8 cellular contexts compared by ENCODE assay signal in the genomic region with DNA sequence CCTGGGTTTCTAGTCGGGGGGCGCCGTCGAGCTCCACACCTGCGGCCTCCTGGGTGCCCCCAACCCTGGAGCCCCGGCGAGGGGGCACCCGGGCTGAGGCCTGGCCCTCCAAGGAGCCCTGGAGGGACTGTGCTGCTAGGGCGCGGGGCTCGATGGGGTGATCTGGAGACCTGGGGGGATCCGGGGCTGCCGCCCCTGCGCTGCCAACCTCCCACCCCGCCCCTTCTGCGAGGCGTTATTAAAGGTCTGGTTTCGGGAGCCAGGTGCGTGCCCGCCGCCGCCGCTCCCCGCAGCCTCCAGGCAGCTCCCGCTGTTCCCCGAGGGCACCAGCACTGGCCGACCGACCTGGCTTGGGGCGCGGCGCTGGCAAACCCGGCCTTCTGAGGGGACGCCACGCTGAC. TPM values are rescaled to one million over a fixed set of nuclear protein-coding genes. Genes with fewer than 3 reads are reported as not detected.
DNase-seq lines count a peak whose midpoint lies in the region; ATAC-seq and TF ChIP-seq lines count a peak whose summit lies in the region.

No MANE protein-coding gene starts in this region.

- DNase-seq in GM23248 (peak; percentile 57), SK-N-SH (no peak), glutamatergic neuron (no peak), NCI-H1930 (lab: John Stamatoyannopoulos, UW) (no peak), NCI-H2171 treated with DMSO at 0.1 percent for 48 hours (lab: John Stamatoyannopoulos, UW) (no peak), GM13976 (ENCODE audit: low spot score) (no peak)

- 8 to 14% methylated on average over 19 to 22 of the region's 34 CpGs for WGBS in GM23248 (ENCODE audit: low coverage in 1 of 2, low lambda C conversion rate in 2 of 2, missing lambda C conversion rate in 2 of 2), 2 experiments
- WGBS in SK-N-SH (ENCODE audit: low lambda C conversion rate): 64% methylated on average over 8 of the region's 34 CpGs

- peaks cover 7% of the 10 kb centered on the region for H3K36me3 Mint-ChIP-seq in glutamatergic neuron (ENCODE audit: unreplicated experiment)

- POLR2A ChIA-PET in SK-N-SH (lab: Yijun Ruan, JAX): interaction anchor here (0.7 to 1.2 kb wide), 4 partner anchors 31 to 151 kb away, joined by 3 to 4 read pairs (median 4); no protein-coding TSS in a partner anchor

- TF ChIP-seq CTCF in SK-N-SH (IDR thresholded peaks at IDR 0.05): no peak
- TF ChIP-seq CTCF in glutamatergic neuron (IDR thresholded peaks at IDR 0.05; ENCODE audit: partially characterized antibody, unreplicated experiment): no peak
- no peak for TF ChIP-seq CTCF in GM13976 (IDR thresholded peaks at IDR 0.05; ENCODE audit: borderline replicate concordance, control extremely low read depth, extremely low read depth, insufficient read depth, missing control alignments)

- TF ChIP-seq RAD21 in SK-N-SH (IDR thresholded peaks at IDR 0.05; ENCODE audit: low read length): no peak

- H3K79me2 ChIP-seq in GM23248 (ENCODE audit: insufficient read depth) (peaks cover 52% of the 10 kb centered on the region), SK-N-SH (ENCODE audit: insufficient read depth) (peaks cover 44% of the 10 kb centered on the region)

- in situ Hi-C loops in GM23248 (cut with MboI) (loop anchor here (25.0 kb wide), 1 partner anchor 549 kb away; no protein-coding TSS in a partner anchor), GM13976 (cut with MboI; ENCODE audit: low sequenced_read_pairs, unreplicated experiment) (loop anchor here (25.0 kb wide), 1 partner anchor 326 kb away; no protein-coding TSS in a partner anchor)

- H3K4me1 ChIP-seq in GM23248 (ENCODE audit: insufficient read depth): peaks cover 17% of the 10 kb centered on the region
- peaks cover 0 to 34% of the 10 kb centered on the region in 2 experiments; a peak in 1 of 4 replicates for H3K4me1 ChIP-seq in SK-N-SH (ENCODE audit: control insufficient read depth in 1 of 2, insufficient read depth in 2 of 2, low read depth in 1 of 2, low read length in 1 of 2)
- peaks cover 19 to 36% (median 23%) of the 10 kb centered on the region in 3 donors for H3K4me1 ChIP-seq in skeletal muscle tissue (ENCODE audit: control insufficient read depth in 3 of 3, insufficient read depth in 3 of 3, low read length in 3 of 3)

- H3K4me3 ChIP-seq in GM23248: peak overlapping the region; percentile 77
- H3K4me3 ChIP-seq in SK-N-SH (ENCODE audit: low read depth in 2 of 2, low read length in 1 of 2): peak overlapping the region; percentile 78 to 80
- H3K4me3 ChIP-seq in skeletal muscle tissue (ENCODE audit: low read length in 3 of 3): peak overlapping the region; percentile 56 to 81 (median 79)

- peak overlapping the region; percentile 67 for H3K4me3 Mint-ChIP-seq in glutamatergic neuron (ENCODE audit: unreplicated experiment)

- H3K27ac Mint-ChIP-seq in glutamatergic neuron (ENCODE audit: unreplicated experiment): no peak overlapping the region

- H3K27me3 Mint-ChIP-seq in glutamatergic neuron (ENCODE audit: unreplicated experiment): no peaks in the 10 kb centered on the region

- H3K27me3 ChIP-seq in GM23248 (replicated peaks; ENCODE audit: insufficient read depth): no peaks in the 10 kb centered on the region
- no peaks in the 10 kb centered on the region for H3K27me3 ChIP-seq in SK-N-SH (ENCODE audit: insufficient read depth)
- H3K27me3 ChIP-seq in skeletal muscle tissue (ENCODE audit: control insufficient read depth in 3 of 3, insufficient read depth in 3 of 3, low read length in 3 of 3): peaks cover 0 to 3% (median 0%) of the 10 kb centered on the region in 3 donors

- no peak for TF ChIP-seq EP300 in SK-N-SH (IDR thresholded peaks at IDR 0.05; ENCODE audit: borderline replicate concordance in 1 of 2, low read depth in 1 of 2, low read length in 1 of 2)

- peaks cover 12% of the 10 kb centered on the region for H3K9me3 Mint-ChIP-seq in glutamatergic neuron (ENCODE audit: unreplicated experiment)

- peak overlapping the region; percentile 87 for H3K9ac ChIP-seq in GM23248
- H3K9ac ChIP-seq in SK-N-SH: peak overlapping the region; percentile 84
- peak overlapping the region; percentile 54 to 79 (median 61) for H3K9ac ChIP-seq in skeletal muscle tissue (ENCODE audit: low read depth in 1 of 3, low read length in 3 of 3)

- H3K4me2 ChIP-seq in GM23248 (ENCODE audit: unreplicated experiment) (peak overlapping the region; percentile 85), SK-N-SH (peak overlapping the region; percentile 95)

- ATAC-seq in GM18867 (IDR thresholded peaks at IDR 0.05; ENCODE audit: unreplicated experiment): no peak

- H4K20me1 ChIP-seq in GM23248 (ENCODE audit: insufficient read depth) (no peaks in the 10 kb centered on the region), SK-N-SH (ENCODE audit: insufficient read depth) (peaks cover 34% of the 10 kb centered on the region)

- H3K4me1 Mint-ChIP-seq in glutamatergic neuron (ENCODE audit: low read depth, unreplicated experiment): peaks cover 28% of the 10 kb centered on the region

- no peaks in the 10 kb centered on the region for H3K9me2 ChIP-seq in GM23248 (ENCODE audit: insufficient read depth)
- no peaks in the 10 kb centered on the region for H3K9me2 ChIP-seq in SK-N-SH

- H3K9me3 ChIP-seq in GM23248 (ENCODE audit: low read depth): no peaks in the 10 kb centered on the region
- no peaks in the 10 kb centered on the region for H3K9me3 ChIP-seq in SK-N-SH
- H3K9me3 ChIP-seq in skeletal muscle tissue (ENCODE audit: control insufficient read depth in 3 of 3, low read length in 3 of 3): no peaks in the 10 kb centered on the region

- no peak overlapping the region for H2AFZ ChIP-seq in GM23248
- H2AFZ ChIP-seq in SK-N-SH (ENCODE audit: low read depth): no peak overlapping the region

- CTCF ChIA-PET in SK-N-SH (lab: Yijun Ruan, JAX): interaction anchor here (0.9 to 15.7 kb wide), 6 partner anchors 21 to 532 kb away, joined by 3 to 271 read pairs (median 8); no protein-coding TSS in a partner anchor

- H3K36me3 ChIP-seq in GM23248 (ENCODE audit: low read depth) (peaks cover 23% of the 10 kb centered on the region), SK-N-SH (replicated peaks in 1 of 2; ENCODE audit: control insufficient read depth in 1 of 2, insufficient read depth in 2 of 2, low read length in 1 of 2) (peaks cover 19 to 39% of the 10 kb centered on the region in 2 experiments), skeletal muscle tissue (ENCODE audit: control insufficient read depth in 3 of 3, insufficient read depth in 3 of 3, low read length in 3 of 3) (peaks cover 18 to 26% (median 22%) of the 10 kb centered on the region in 3 donors)

- H3K27ac ChIP-seq in GM23248 (no peak overlapping the region), SK-N-SH (ENCODE audit: low read depth in 2 of 2, low read length in 1 of 2) (peak overlapping the region; percentile 47 to 53; a peak in 2 of 4 replicates), skeletal muscle tissue (ENCODE audit: low read depth, low read length) (no peak overlapping the region)

- H3F3A ChIP-seq in GM23248 (ENCODE audit: insufficient read depth) (peaks cover 15% of the 10 kb centered on the region; the same call in 1 of the 2 replicates), SK-N-SH (replicated peaks; ENCODE audit: insufficient read depth) (peaks cover 5% of the 10 kb centered on the region)

TF ChIP-seq in SK-N-SH, 30 proteins besides CTCF, POLR2A, EP300 and RAD21:
- TF ChIP-seq SMC3 (IDR thresholded peaks at IDR 0.05; ENCODE audit: low read depth, low read length): no peak
- TF ChIP-seq TEAD4 (IDR thresholded peaks at IDR 0.05; ENCODE audit: borderline replicate concordance, insufficient read depth): no peak
- TF ChIP-seq POLR2AphosphoS5 (IDR thresholded peaks at IDR 0.05; ENCODE audit: low read depth, low read length): no peak
- no peak for TF ChIP-seq NFIC (IDR thresholded peaks at IDR 0.05; ENCODE audit: borderline replicate concordance)
- TF ChIP-seq, protein P1, sequence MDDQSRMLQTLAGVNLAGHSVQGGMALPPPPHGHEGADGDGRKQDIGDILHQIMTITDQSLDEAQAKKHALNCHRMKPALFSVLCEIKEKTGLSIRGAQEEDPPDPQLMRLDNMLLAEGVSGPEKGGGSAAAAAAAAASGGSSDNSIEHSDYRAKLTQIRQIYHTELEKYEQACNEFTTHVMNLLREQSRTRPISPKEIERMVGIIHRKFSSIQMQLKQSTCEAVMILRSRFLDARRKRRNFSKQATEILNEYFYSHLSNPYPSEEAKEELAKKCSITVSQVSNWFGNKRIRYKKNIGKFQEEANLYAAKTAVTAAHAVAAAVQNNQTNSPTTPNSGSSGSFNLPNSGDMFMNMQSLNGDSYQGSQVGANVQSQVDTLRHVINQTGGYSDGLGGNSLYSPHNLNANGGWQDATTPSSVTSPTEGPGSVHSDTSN (IDR thresholded peaks at IDR 0.05): no peak
- no peak for TF ChIP-seq YY1 (IDR thresholded peaks at IDR 0.05; ENCODE audit: low read depth)
- TF ChIP-seq TAF1 (IDR thresholded peaks at IDR 0.05; ENCODE audit: borderline replicate concordance, low read depth, low read length): no peak

RNA-seq across cellular contexts. Expression of a gene that starts 0.7 kb away (rescaled TPM):
- total RNA-seq in GM23248 (2014; rRNA removed; shearing (Covaris generic)): 48.2 and 54.0 TPM in 2 replicates
- polyA plus RNA-seq in GM23248 (2016; fragmentation: Nextera tagmentation; extraction: Ambion mirVana) (30.1 and 30.9 TPM in 2 replicates), SK-N-SH (2012; rRNA removed) (45.5 and 53.3 TPM in 2 replicates)
- 27.6 and 33.4 TPM in 2 replicates for polyA plus RNA-seq in SK-N-SH (2012; cell fraction: cytosol; rRNA removed)
- 208 and 214 TPM in 2 replicates for polyA plus RNA-seq in SK-N-SH (2012; cell fraction: nucleus; rRNA removed)
- total RNA-seq in glutamatergic neuron (ENCODE audit: unreplicated experiment) (31.9 TPM), skeletal muscle tissue (18.3 TPM)

Comparison
In these comparisons a context has a peak if more than half of its experiments do, and no peak if none do; other contexts are left out.
1. H3K27ac ChIP-seq: peak in SK-N-SH (2 of 2); none in GM23248 (single experiment) and skeletal muscle tissue (single experiment).
2. Peak in every context shown above with its lines, with median percentiles within 50 percentile points of each other: H3K4me3 ChIP-seq and H3K9ac ChIP-seq.